Comparison of ENCODE assay signal across 21 cellular contexts in genomic region chr1:19750101-19750881, GRCh38. TPM values are rescaled to one million over a fixed set of nuclear protein-coding genes. Genes with fewer than 3 reads are reported as not detected.
DNase-seq lines count a peak whose midpoint lies in the region; ATAC-seq, FAIRE-seq and TF ChIP-seq lines count a peak whose summit lies in the region.
"Had no signal": no experiment of that assay in that cellular context is flagged by ENCODE, and none has a peak within 500 bp of the region (broad histone marks: within the 10 kb centered on the region; RNA-seq: fewer than 3 reads in every experiment).

No MANE protein-coding gene starts in this region.

- H3K4me2 ChIP-seq in HepG2 (ENCODE audit: low read depth, low read length) (no peak overlapping the region), fibroblast of lung (ENCODE audit: extremely low read depth, insufficient read depth, low read length) (no peak overlapping the region)

- H3K27me3 ChIP-seq in HepG2 (ENCODE audit: control insufficient read depth in 1 of 2, insufficient read depth in 2 of 2, low read length in 2 of 2) (no peaks in the 10 kb centered on the region), right lobe of liver (no peaks in the 10 kb centered on the region), fibroblast of lung (ENCODE audit: control insufficient read depth, insufficient read depth, low read length) (no peaks in the 10 kb centered on the region), brain microvascular endothelial cell (replicated peaks) (no peaks in the 10 kb centered on the region)
- H3K27me3 ChIP-seq: foreskin keratinocyte, uterus had no signal

- intact Hi-C loops in HepG2 (cut with micrococcal nuclease; ENCODE audit: unreplicated experiment) = no loop called here
- intact Hi-C loops in right lobe of liver (cut with DNase I) = no loop called here

- H3K4me1 ChIP-seq in HepG2 (ENCODE audit: insufficient read depth, low read length) (no peaks in the 10 kb centered on the region), right lobe of liver (peaks cover 0 to 16% (median 7%) of the 10 kb centered on the region in 4 donors), fibroblast of lung (ENCODE audit: control insufficient read depth, extremely low read depth, insufficient read depth, low read length) (peaks cover 5% of the 10 kb centered on the region)
- H3K4me1 ChIP-seq: foreskin keratinocyte, uterus had no signal

- H3K79me2 ChIP-seq in HepG2 (ENCODE audit: insufficient read depth, low read length) (no peaks in the 10 kb centered on the region), fibroblast of lung (ENCODE audit: control insufficient read depth, insufficient read depth, low read length) (no peaks in the 10 kb centered on the region)

- no TSS peak for BruUV-seq in HepG2 (replicated peaks; lab: Mats Ljungman, UMichigan)

- FAIRE-seq in HepG2 (lab: Jason Lieb, UNC) = no peak
- FAIRE-seq: kidney had no signal

- TF ChIP-seq CTCF in HepG2 (CRISPR knock-in tag; IDR thresholded peaks at IDR 0.05) (no peak), right lobe of liver (IDR thresholded peaks at IDR 0.05) (no peak), fibroblast of lung (conservative IDR thresholded peaks at IDR 0.05 in 1 of 2, IDR thresholded peaks at IDR 0.05 in 1 of 2; ENCODE audit: low read depth in 1 of 2, low read length in 2 of 2) (no peak), brain microvascular endothelial cell (IDR thresholded peaks at IDR 0.05; ENCODE audit: low read depth, low read length, missing control alignments) (no peak)

- WGBS in HepG2 (ENCODE audit: low lambda C conversion rate) = 88% methylated on average over 15 of the region's 15 CpGs
- 77% methylated on average over 13 of the region's 15 CpGs for WGBS in right lobe of liver (ENCODE audit: insufficient coverage, low coverage, low lambda C conversion rate, missing lambda C conversion rate)

- TF ChIP-seq EP300 in HepG2 (IDR thresholded peaks at IDR 0.05; ENCODE audit: low read depth in 2 of 2, low read length in 2 of 2) (no peak), HepG2 (CRISPR knock-in tag; IDR thresholded peaks at IDR 0.05; ENCODE audit: borderline replicate concordance) (no peak)

- H3K4me3 ChIP-seq in HepG2 (replicated peaks in 1 of 3; ENCODE audit: insufficient read depth in 1 of 3, low read depth in 2 of 3, low read length in 3 of 3) (no peak overlapping the region), right lobe of liver (no peak overlapping the region), fibroblast of lung (replicated peaks in 1 of 4; ENCODE audit: control extremely low read depth in 1 of 4, insufficient read depth in 1 of 4, low read depth in 3 of 4, low read length in 4 of 4) (no peak overlapping the region), brain microvascular endothelial cell (ENCODE audit: low read depth, low read length) (no peak overlapping the region)
- H3K4me3 ChIP-seq: uterus had no signal

- CTCF ChIA-PET in HepG2 (lab: Yijun Ruan, JAX; ENCODE audit: low intra/inter-chr PET ratio, low total read pairs) = no interaction called here

- H3K27ac ChIP-seq in HepG2 (ENCODE audit: extremely low read length, insufficient read depth, low read length) = no peak overlapping the region
- no peak overlapping the region for H3K27ac ChIP-seq in right lobe of liver
- no peak overlapping the region for H3K27ac ChIP-seq in fibroblast of lung (ENCODE audit: insufficient read depth, low read length)
- H3K27ac ChIP-seq in brain microvascular endothelial cell = no peak overlapping the region
- H3K27ac ChIP-seq: foreskin keratinocyte, uterus, WERI-Rb-1 had no signal

- H3K9ac ChIP-seq in HepG2 (ENCODE audit: insufficient read depth, low read depth, low read length) (no peak overlapping the region), fibroblast of lung (ENCODE audit: insufficient read depth, low read length) (no peak overlapping the region)

- in situ Hi-C loops in HepG2 (cut with HindIII; ENCODE audit: extremely low pct_ligation_motif_present, low pct_unique_long_range_greater_than_20kb) (no loop called here), brain microvascular endothelial cell (cut with HindIII; ENCODE audit: low pct_ligation_motif_present, low sequenced_read_pairs) (no loop called here)

- no peak for DNase-seq in HepG2 (ENCODE audit: low spot score)
- DNase-seq in right lobe of liver = no peak
- DNase-seq in RPMI7951 (ENCODE audit: low read depth) = peak; percentile 46
- peak; percentile 25 to 35 for DNase-seq in fibroblast of lung (ENCODE audit: low read depth in 2 of 2)
- DNase-seq in brain microvascular endothelial cell = no peak
- DNase-seq in HuH-7.5 (ENCODE audit: low spot score) = no peak
- no peak for DNase-seq in NCI-H526 treated with DMSO at 0.1 percent for 48 hours (lab: John Stamatoyannopoulos, UW)
- DNase-seq: activated CD4-positive, alpha-beta T cell treated with anti-CD3 and anti-CD28 coated beads, Interleukin-2, amount 50 U/mL, for 48 hours; activated T-cell treated with anti-CD3 and anti-CD28 coated beads for 4 hours; anterior cingulate cortex; DMS153; endodermal cell; foreskin keratinocyte; hypothalamus; kidney; NCI-H1105; NCI-H510A treated with DMSO at 0.1 percent for 48 hours; stimulated activated CD4-positive, alpha-beta T cell treated with anti-CD3 and anti-CD28 coated beads, Interleukin-4, amount 100 ng/mL, for 24 hours; uterus; WERI-Rb-1 had no signal

- TF ChIP-seq POLR2A in HepG2 (IDR thresholded peaks at IDR 0.05; ENCODE audit: insufficient read depth in 1 of 2, low read depth in 2 of 2, low read length in 2 of 2) = no peak
- TF ChIP-seq POLR2A in right lobe of liver (IDR thresholded peaks at IDR 0.05) = no peak

- TF ChIP-seq RAD21 in HepG2 (CRISPR knock-in tag; IDR thresholded peaks at IDR 0.05) = no peak

- H2AFZ ChIP-seq in HepG2 (ENCODE audit: low read length) (no peak overlapping the region), fibroblast of lung (ENCODE audit: low read length) (no peak overlapping the region)

- no peaks in the 10 kb centered on the region for H3K9me3 ChIP-seq in HepG2 (ENCODE audit: low read length)
- H3K9me3 ChIP-seq in right lobe of liver = no peaks in the 10 kb centered on the region
- H3K9me3 ChIP-seq in fibroblast of lung (ENCODE audit: control insufficient read depth, insufficient read depth, low read depth, low read length) = no peaks in the 10 kb centered on the region
- H3K9me3 ChIP-seq: uterus had no signal

- POLR2A ChIA-PET in HepG2 (lab: Yijun Ruan, JAX) = no interaction called here

- H3K36me3 ChIP-seq in HepG2 (replicated peaks in 1 of 2; ENCODE audit: control insufficient read depth in 1 of 2, insufficient read depth in 2 of 2, low read length in 2 of 2) = no peaks in the 10 kb centered on the region
- H3K36me3 ChIP-seq in right lobe of liver = peaks cover 0 to 7% (median 3%) of the 10 kb centered on the region in 4 donors
- peaks cover 3% of the 10 kb centered on the region for H3K36me3 ChIP-seq in fibroblast of lung (ENCODE audit: control insufficient read depth, insufficient read depth, low read length)
- no peaks in the 10 kb centered on the region for H3K36me3 ChIP-seq in brain microvascular endothelial cell (replicated peaks)
- H3K36me3 ChIP-seq: uterus, WERI-Rb-1 had no signal

- no peaks in the 10 kb centered on the region for H4K20me1 ChIP-seq in HepG2 (ENCODE audit: insufficient read depth, low read length)
- H4K20me1 ChIP-seq in fibroblast of lung (ENCODE audit: control insufficient read depth, extremely low read depth, insufficient read depth, low read length) = no peaks in the 10 kb centered on the region

- ATAC-seq in HepG2 (no peak), right lobe of liver (no peak), HG02759 (IDR thresholded peaks at IDR 0.05; ENCODE audit: unreplicated experiment) (no peak)
- ATAC-seq: foreskin keratinocyte had no signal

TF ChIP-seq in HepG2, 621 proteins besides CTCF, POLR2A, EP300 and RAD21:
- TF ChIP-seq ZNF83 (CRISPR knock-in tag; IDR thresholded peaks at IDR 0.05; ENCODE audit: borderline replicate concordance) (no peak), MAFF (IDR thresholded peaks at IDR 0.05; ENCODE audit: low read depth, low read length) (peak; percentile 67), MAFK (conservative IDR thresholded peaks at IDR 0.05 in 1 of 2, IDR thresholded peaks at IDR 0.05 in 1 of 2; ENCODE audit: low read length in 2 of 2) (peak; percentile 80 to 81)

RNA-seq across cellular contexts. Expression of gene TMCO4, which starts 49.4 kb away (rescaled TPM):
- total RNA-seq in HepG2 (2016; rRNA removed; fragmentation: Illumina TruSeq; extraction: Trizol) (3.9 and 4.1 TPM in 2 replicates), right lobe of liver (10 to 100 TPM in 3 of 6 experiments, 1 to 10 TPM in 3; 6.4 to 13.5 (median 9.8) TPM), fibroblast of lung (22.9 and 24.3 TPM in 2 replicates)
- 2.2 and 2.4 TPM in 2 replicates for total RNA-seq in HepG2 (2016; cell fraction: cytosol; rRNA removed; fragmentation: Illumina TruSeq; extraction: Trizol; ENCODE audit: low read depth)
- total RNA-seq in HepG2 (2016; cell fraction: insoluble cytoplasmic fraction; rRNA removed; fragmentation: Illumina TruSeq; extraction: Trizol) = 4.4 and 6.1 TPM in 2 replicates
- total RNA-seq in HepG2 (2016; cell fraction: membrane; rRNA removed; fragmentation: Illumina TruSeq; extraction: Trizol) = 3.6 and 4.0 TPM in 2 replicates
- 5.2 and 5.6 TPM in 2 replicates for total RNA-seq in HepG2 (2016; cell fraction: nucleus; rRNA removed; fragmentation: Illumina TruSeq; extraction: Trizol)
- polyA plus RNA-seq in HepG2 (2011; rRNA removed) (2.1 and 3.3 TPM in 2 replicates), fibroblast of lung (11.9 and 12.5 TPM in 2 replicates)
- polyA plus RNA-seq in HepG2 (2011; cell fraction: cytosol; rRNA removed) = 2.3 and 3.3 TPM in 2 replicates
- polyA plus RNA-seq in HepG2 (2011; cell fraction: nucleus; rRNA removed) = 4.8 and 6.1 TPM in 2 replicates
- 1.3 and 1.9 TPM in 2 replicates for polyA plus RNA-seq in HepG2 (2012)
- polyA plus RNA-seq in HepG2 (2016; cell fraction: cytosol; fragmentation: Illumina TruSeq; extraction: Trizol; ENCODE audit: low read depth) = 2.0 and 2.4 TPM in 2 replicates
- 2.8 and 3.9 TPM in 2 replicates for polyA plus RNA-seq in HepG2 (2016; cell fraction: insoluble cytoplasmic fraction; fragmentation: Illumina TruSeq; extraction: Trizol; ENCODE audit: low read depth)
- polyA plus RNA-seq in HepG2 (2016; cell fraction: membrane; fragmentation: Illumina TruSeq; extraction: Trizol; ENCODE audit: low read depth) = 3.1 and 3.5 TPM in 2 replicates
- polyA plus RNA-seq in HepG2 (2016; cell fraction: nucleus; fragmentation: Illumina TruSeq; extraction: Trizol; ENCODE audit: insufficient read depth, low read depth) = 5.0 and 6.3 TPM in 2 replicates
- polyA minus RNA-seq in HepG2 (2011; rRNA and poly(A)+ RNA removed; ENCODE audit: low replicate concordance) = 5.4 and 25.9 TPM in 2 replicates
- 2.5 and 2.6 TPM in 2 replicates for polyA minus RNA-seq in HepG2 (2011; cell fraction: cytosol; rRNA and poly(A)+ RNA removed)
- 1.5 and 3.6 TPM in 2 replicates for polyA minus RNA-seq in HepG2 (2011; cell fraction: nucleus; rRNA and poly(A)+ RNA removed)
- total RNA-seq in RPMI7951 (2014; rRNA removed; shearing (Covaris generic)) = 7.9 and 13.2 TPM in 2 replicates
- polyA plus RNA-seq in fibroblast of lung (2012) = 14.7 and 16.3 TPM in 2 replicates
- 20.5 and 24.7 TPM in 2 replicates for polyA minus RNA-seq in fibroblast of lung (ENCODE audit: low replicate concordance)

Comparison
In these comparisons a context has a peak if more than half of its experiments do, and no peak if none do; other contexts are left out.
1. DNase-seq: peak in RPMI7951 (single experiment) and fibroblast of lung (2 of 2); none in HepG2 (single experiment), right lobe of liver (0 of 3), brain microvascular endothelial cell (single experiment), HuH-7.5 (single experiment) and NCI-H526 treated with DMSO at 0.1 percent for 48 hours (single experiment).